In genomic region chr16:78705694-78706093, GRCh38 we compare ENCODE assay signal across 9 cellular contexts.
DNase-seq lines count a peak whose midpoint lies in the region; ATAC-seq, FAIRE-seq and TF ChIP-seq lines count a peak whose summit lies in the region.
"Had no signal": no experiment of that assay in that cellular context is flagged by ENCODE, and none has a peak within 500 bp of the region (broad histone marks: within the 10 kb centered on the region; RNA-seq: fewer than 3 reads in every experiment).

No MANE protein-coding gene starts in this region.

- H3K4me3 ChIP-seq in keratinocyte (ENCODE audit: control insufficient read depth in 2 of 3, extremely low read depth in 1 of 3, insufficient read depth in 2 of 3, low read depth in 1 of 3, low read length in 3 of 3): no peak overlapping the region
- no peak overlapping the region for H3K4me3 ChIP-seq in effector memory CD4-positive, alpha-beta T cell (ENCODE audit: insufficient read depth, low read depth, low read length, poor library complexity, severe bottlenecking)
- H3K4me3 ChIP-seq: vagina had no signal

- no peak for ATAC-seq in GM19351 (IDR thresholded peaks at IDR 0.05; ENCODE audit: unreplicated experiment)
- no peak for ATAC-seq in HG02763 (IDR thresholded peaks at IDR 0.05; ENCODE audit: unreplicated experiment)

- in situ Hi-C loops in GM13976 (cut with MboI; ENCODE audit: low sequenced_read_pairs, unreplicated experiment) (loop anchor here (10.0 kb wide), 1 partner anchor 59 kb away; no protein-coding TSS in a partner anchor), SK-MEL-5 (cut with HindIII; ENCODE audit: low pct_unique_long_range_greater_than_20kb, low sequenced_read_pairs) (no loop called here)

- DNase-seq in GM13976 (ENCODE audit: low spot score) (peak; percentile 24), SK-MEL-5 (ENCODE audit: low read depth, low spot score) (peak; percentile 52), keratinocyte (ENCODE audit: low read depth, low spot score) (peak; percentile 94), NCI-H2107 treated with DMSO at 0.1 percent for 48 hours (lab: John Stamatoyannopoulos, UW; ENCODE audit: unreplicated experiment) (no peak)
- DNase-seq in effector memory CD4-positive, alpha-beta T cell: no peak

- H2AFZ ChIP-seq in keratinocyte (ENCODE audit: control insufficient read depth, low read length): no peak overlapping the region

- no peaks in the 10 kb centered on the region for H3K79me2 ChIP-seq in keratinocyte (ENCODE audit: control insufficient read depth, insufficient read depth, low read length)

- TF ChIP-seq CTCF in C4-2B (conservative IDR thresholded peaks at IDR 0.05) (peak; percentile 70), GM13976 (IDR thresholded peaks at IDR 0.05; ENCODE audit: borderline replicate concordance, control extremely low read depth, extremely low read depth, insufficient read depth, missing control alignments) (peak; percentile 45), keratinocyte (optimal IDR thresholded peaks at IDR 0.05 in 1 of 3, IDR thresholded peaks at IDR 0.05 in 1 of 3, conservative IDR thresholded peaks at IDR 0.05 in 1 of 3; ENCODE audit: extremely low read depth in 1 of 3, insufficient read depth in 2 of 3, low read length in 3 of 3) (peak in 2 of 3 experiments; percentile 43 to 71)

- dilution Hi-C loops in keratinocyte (cut with MboI; ENCODE audit: extremely low pct_ligation_motif_present, low sequenced_read_pairs): no loop called here

- H3K9me1 ChIP-seq in keratinocyte (ENCODE audit: control insufficient read depth, extremely low read depth, insufficient read depth, low read length): no peaks in the 10 kb centered on the region

- no peaks in the 10 kb centered on the region for H3K36me3 ChIP-seq in keratinocyte (ENCODE audit: control insufficient read depth in 2 of 2, extremely low read depth in 1 of 2, insufficient read depth in 2 of 2, low read length in 2 of 2)
- H3K36me3 ChIP-seq in effector memory CD4-positive, alpha-beta T cell (ENCODE audit: control insufficient read depth, insufficient read depth, low read length): no peaks in the 10 kb centered on the region
- H3K36me3 ChIP-seq: vagina had no signal

- H3K4me2 ChIP-seq in keratinocyte (ENCODE audit: control insufficient read depth, extremely low read depth, insufficient read depth, low read depth, low read length): no peak overlapping the region

- H3K9ac ChIP-seq in keratinocyte (ENCODE audit: control insufficient read depth, extremely low read depth, insufficient read depth, low read length): no peak overlapping the region

- H3K4me1 ChIP-seq in keratinocyte (ENCODE audit: control insufficient read depth, extremely low read depth, insufficient read depth, low read length): peaks cover 4% of the 10 kb centered on the region
- H3K4me1 ChIP-seq in effector memory CD4-positive, alpha-beta T cell (ENCODE audit: control insufficient read depth, insufficient read depth, low read length, poor library complexity, severe bottlenecking): no peaks in the 10 kb centered on the region
- H3K4me1 ChIP-seq: vagina had no signal

- H3K27ac ChIP-seq in C4-2B: no peak overlapping the region
- no peak overlapping the region for H3K27ac ChIP-seq in keratinocyte (ENCODE audit: control insufficient read depth, insufficient read depth, low read length)
- no peak overlapping the region for H3K27ac ChIP-seq in effector memory CD4-positive, alpha-beta T cell (ENCODE audit: insufficient read depth, low read length, poor library complexity, severe bottlenecking)

- peak; percentile 65 for FAIRE-seq in keratinocyte (lab: Jason Lieb, UNC)

- no peaks in the 10 kb centered on the region for H3K27me3 ChIP-seq in keratinocyte (ENCODE audit: control insufficient read depth, extremely low read depth, insufficient read depth, low read length)
- no peaks in the 10 kb centered on the region for H3K27me3 ChIP-seq in effector memory CD4-positive, alpha-beta T cell (replicated peaks; ENCODE audit: control insufficient read depth, insufficient read depth, low read length, poor library complexity, severe bottlenecking)
- H3K27me3 ChIP-seq: vagina had no signal

- H3K9me3 ChIP-seq in keratinocyte (ENCODE audit: control insufficient read depth, low read depth, low read length): no peaks in the 10 kb centered on the region
- peaks cover 4% of the 10 kb centered on the region for H3K9me3 ChIP-seq in effector memory CD4-positive, alpha-beta T cell (ENCODE audit: control insufficient read depth, low read length)

- H4K20me1 ChIP-seq in keratinocyte (ENCODE audit: control insufficient read depth, extremely low read depth, insufficient read depth, low read length): no peaks in the 10 kb centered on the region

Comparison
In these comparisons a context has a peak if more than half of its experiments do, and no peak if none do; other contexts are left out.
1. DNase-seq: peak in GM13976 (single experiment), SK-MEL-5 (single experiment) and keratinocyte (single experiment); none in effector memory CD4-positive, alpha-beta T cell (0 of 3) and NCI-H2107 treated with DMSO at 0.1 percent for 48 hours (single experiment).
2. Peak in every context shown above with its lines, with median percentiles within 50 percentile points of each other: CTCF ChIP-seq.